Comparison of ENCODE assay signal across 13 cellular contexts in genomic region chr20:63177134-63177784, GRCh38. TPM values are rescaled to one million over a fixed set of nuclear protein-coding genes. Genes with fewer than 3 reads are reported as not detected.
DNase-seq lines count a peak whose midpoint lies in the region; ATAC-seq and TF ChIP-seq lines count a peak whose summit lies in the region.
"Had no signal": no experiment of that assay in that cellular context is flagged by ENCODE, and none has a peak within 500 bp of the region (broad histone marks: within the 10 kb centered on the region; RNA-seq: fewer than 3 reads in every experiment).

No MANE protein-coding gene starts in this region.

- H3K9me3 Mint-ChIP-seq in activated T-cell treated with anti-CD3 and anti-CD28 coated beads, Interleukin-2, amount 50 U/mL, for 24 hours: no peaks in the 10 kb centered on the region
- H3K9me3 Mint-ChIP-seq: CD4-positive, alpha-beta T cell had no signal

- 0 to 6% (median 3%) methylated on average over 10 to 96 of the region's 96 CpGs for WGBS in stomach, 5 donors

- peak overlapping the region in 3 of 4 donors; percentile 11 to 36 (median 26) for H3K4me3 ChIP-seq in stomach

- TF ChIP-seq EP300 in stomach (IDR thresholded peaks at IDR 0.05): no peak

- H3K36me3 ChIP-seq in stomach: no peaks in the 10 kb centered on the region

- H3K27me3 Mint-ChIP-seq in activated T-cell treated with anti-CD3 and anti-CD28 coated beads, Interleukin-2, amount 50 U/mL, for 24 hours: peaks cover 66% of the 10 kb centered on the region

- H3K4me3 Mint-ChIP-seq in activated T-cell treated with anti-CD3 and anti-CD28 coated beads, Interleukin-2, amount 50 U/mL, for 24 hours: peak overlapping the region; percentile 10

- no peaks in the 10 kb centered on the region for H3K36me3 Mint-ChIP-seq in activated T-cell treated with anti-CD3 and anti-CD28 coated beads, Interleukin-2, amount 50 U/mL, for 24 hours (ENCODE audit: low read depth)

- peaks cover 24 to 51% (median 35%) of the 10 kb centered on the region in 4 donors for H3K4me1 ChIP-seq in stomach

- peaks cover 14% of the 10 kb centered on the region for H3K4me1 Mint-ChIP-seq in activated T-cell treated with anti-CD3 and anti-CD28 coated beads, Interleukin-2, amount 50 U/mL, for 24 hours (ENCODE audit: low read depth)

- no peak for TF ChIP-seq CTCF in stomach (IDR thresholded peaks at IDR 0.05)

- ATAC-seq in GM21367 (IDR thresholded peaks at IDR 0.05; ENCODE audit: unreplicated experiment) (no peak), HG02938 (IDR thresholded peaks at IDR 0.05; ENCODE audit: unreplicated experiment) (no peak)

- no peak for DNase-seq in activated T-cell treated with anti-CD3 and anti-CD28 coated beads, Interleukin-2, amount 50 U/mL, for 24 hours
- DNase-seq in activated T-cell treated with anti-CD3 and anti-CD28 coated beads for 4 hours: no peak
- peak; percentile 41 for DNase-seq in activated naive CD4-positive, alpha-beta T cell treated with anti-CD3 and anti-CD28 coated beads, Interleukin-2, amount 50 U/mL, for 16 hours
- peak; percentile 68 for DNase-seq in iPS-NIHi11 (ENCODE audit: low spot score)
- DNase-seq in stomach: no peak
- DNase-seq in posterior vena cava (ENCODE audit: low spot score): no peak
- DNase-seq: Kasumi-1, mammary epithelial cell had no signal

- TF ChIP-seq POLR2A in stomach (IDR thresholded peaks at IDR 0.05): no peak

- peaks cover 70 to 100% (median 98%) of the 10 kb centered on the region in 3 donors for H3K27me3 ChIP-seq in stomach

- H3K27ac Mint-ChIP-seq in activated T-cell treated with anti-CD3 and anti-CD28 coated beads, Interleukin-2, amount 50 U/mL, for 24 hours: no peak overlapping the region
- H3K27ac Mint-ChIP-seq: CD4-positive, alpha-beta T cell had no signal

- no peaks in the 10 kb centered on the region for H3K9me3 ChIP-seq in stomach

- intact Hi-C loops in stomach (cut with DNase I; ENCODE audit: low total_unique reads) (loop anchor here (5.0 kb wide), 1 partner anchor 115 kb away; no protein-coding TSS in a partner anchor), posterior vena cava (cut with DNase I) (no loop called here)

- no peak overlapping the region for H3K27ac ChIP-seq in stomach

RNA-seq across cellular contexts. Expression of gene YTHDF1, which starts 38.7 kb away (rescaled TPM):
- 10 to 100 TPM; 20.4 to 41.1 (median 33.3) TPM for total RNA-seq in stomach
- polyA plus RNA-seq in stomach: 10 to 100 TPM; 17.8 to 19.4 (median 19.3) TPM
- total RNA-seq in posterior vena cava: 10 to 100 TPM; 25.2 to 25.7 TPM

RNA-seq across cellular contexts. Expression of gene BIRC7, which starts 58.4 kb away (rescaled TPM):
- total RNA-seq in stomach (not detected), posterior vena cava (not detected)
- polyA plus RNA-seq in stomach: not detected
- total RNA-seq: activated CD8-positive, alpha-beta memory T cell treated with anti-CD3 and anti-CD28 coated beads for 36 hours; CD4-positive, alpha-beta T cell; mammary epithelial cell; RPMI7951 had no signal
- polyA plus RNA-seq: mammary epithelial cell had no signal

Comparison
In these comparisons a context has a peak if more than half of its experiments do, and no peak if none do; other contexts are left out.
1. DNase-seq: peak in activated naive CD4-positive, alpha-beta T cell treated with anti-CD3 and anti-CD28 coated beads, Interleukin-2, amount 50 U/mL, for 16 hours (single experiment) and iPS-NIHi11 (single experiment); none in activated T-cell treated with anti-CD3 and anti-CD28 coated beads, Interleukin-2, amount 50 U/mL, for 24 hours (single experiment), activated T-cell treated with anti-CD3 and anti-CD28 coated beads for 4 hours (single experiment), stomach (single experiment) and posterior vena cava (single experiment).